ENCODE assay signal across 20 cellular contexts in the genomic region with DNA sequence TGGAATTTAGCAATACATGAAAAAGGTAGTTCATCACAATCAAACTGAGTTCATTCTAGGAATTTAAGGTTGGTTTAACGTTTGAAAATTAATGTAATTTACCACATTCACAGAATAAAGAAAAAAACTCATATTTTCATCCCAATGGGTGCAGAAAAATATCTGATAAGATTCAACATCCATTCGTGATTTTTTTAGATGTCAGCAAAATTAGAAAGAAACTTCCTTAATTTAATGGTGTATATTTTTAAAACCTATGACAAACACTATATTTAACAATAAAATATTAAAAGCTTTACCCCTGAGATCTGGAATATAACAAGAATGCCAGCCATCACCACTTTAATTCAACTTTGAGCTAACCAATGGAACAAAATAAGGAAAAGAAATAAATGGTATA.
DNase-seq lines count a peak whose midpoint lies in the region; ATAC-seq, FAIRE-seq and TF ChIP-seq lines count a peak whose summit lies in the region.
"Had no signal": no experiment of that assay in that cellular context is flagged by ENCODE, and none has a peak within 500 bp of the region (broad histone marks: within the 10 kb centered on the region; RNA-seq: fewer than 3 reads in every experiment).

No MANE protein-coding gene starts in this region.

- intact Hi-C loops in HepG2 (cut with micrococcal nuclease; ENCODE audit: unreplicated experiment) (no loop called here), right lobe of liver (cut with DNase I) (no loop called here), K562 (cut with micrococcal nuclease) (no loop called here)

- H3K79me2 ChIP-seq in HepG2 (ENCODE audit: insufficient read depth, low read length), result no peaks in the 10 kb centered on the region
- no peaks in the 10 kb centered on the region for H3K79me2 ChIP-seq in K562 (ENCODE audit: control insufficient read depth, insufficient read depth, low read length)

- H4K20me1 ChIP-seq in HepG2 (ENCODE audit: insufficient read depth, low read length) (no peaks in the 10 kb centered on the region), K562 (replicated peaks; ENCODE audit: control insufficient read depth, insufficient read depth, low read length) (no peaks in the 10 kb centered on the region)

- TF ChIP-seq CTCF in HepG2 (CRISPR knock-in tag; IDR thresholded peaks at IDR 0.05) (no peak), right lobe of liver (IDR thresholded peaks at IDR 0.05) (no peak), K562 (IDR thresholded peaks at IDR 0.05 in 2 of 3, conservative IDR thresholded peaks at IDR 0.05 in 1 of 3; ENCODE audit: insufficient read depth in 2 of 3, low read depth in 1 of 3, low read length in 3 of 3) (no peak)

- DNase-seq in HepG2 (ENCODE audit: low spot score) (no peak), right lobe of liver (no peak), K562 (ENCODE audit: extremely low read depth in 1 of 4, low spot score in 3 of 4) (no peak), NOMO-1 (lab: John Stamatoyannopoulos, UW; ENCODE audit: unreplicated experiment in 2 of 2) (no peak)
- DNase-seq in activated CD4-positive, alpha-beta T cell treated with anti-CD3 and anti-CD28 coated beads for 48 hours, result no peak
- DNase-seq: 8988T; BE2C; C1 segment of cervical spinal cord; CD4-positive, CD25-positive, alpha-beta regulatory T cell; CD8-positive, alpha-beta memory T cell; COR-L47; DMS 273 treated with DMSO at 0.1 percent for 48 hours; DND-41 had no signal

- FAIRE-seq in HepG2 (lab: Jason Lieb, UNC) (no peak), K562 (lab: Jason Lieb, UNC) (no peak), islet of Langerhans (lab: Jason Lieb, UNC) (peak; percentile 21)
- FAIRE-seq: GM12878, GM19239 had no signal

- H3K4me1 ChIP-seq in HepG2 (ENCODE audit: insufficient read depth, low read length) (0 out of 2 replicates have a peak, but pooled peaks cover 4% of the 10 kb centered on the region), right lobe of liver (no peaks in the 10 kb centered on the region), K562 (replicated peaks in 1 of 2; ENCODE audit: control insufficient read depth in 2 of 2, insufficient read depth in 2 of 2, low read length in 2 of 2) (no peaks in the 10 kb centered on the region)
- H3K4me1 ChIP-seq: BE2C, HAP-1 had no signal

- 0% methylated on average over 2 of the region's 2 CpGs for WGBS in HepG2 (ENCODE audit: low lambda C conversion rate)
- WGBS in right lobe of liver (ENCODE audit: insufficient coverage, low coverage, low lambda C conversion rate, missing lambda C conversion rate), result 32% methylated on average over 2 of the region's 2 CpGs
- 0% methylated on average over 2 of the region's 2 CpGs for WGBS in K562 (ENCODE audit: insufficient coverage, low coverage, missing lambda C conversion rate)

- H3K27ac ChIP-seq in HepG2 (ENCODE audit: extremely low read length, insufficient read depth, low read length) (no peak overlapping the region), right lobe of liver (no peak overlapping the region), K562 (ENCODE audit: extremely low read depth, low read depth, low read length) (no peak overlapping the region)
- H3K27ac ChIP-seq: GM23248, HL-60 had no signal

- no peak for TF ChIP-seq POLR2A in HepG2 (IDR thresholded peaks at IDR 0.05; ENCODE audit: insufficient read depth in 1 of 2, low read depth in 2 of 2, low read length in 2 of 2)
- TF ChIP-seq POLR2A in right lobe of liver (IDR thresholded peaks at IDR 0.05), result no peak
- TF ChIP-seq POLR2A in K562 (conservative IDR thresholded peaks at IDR 0.05), result no peak

- H3K4me3 ChIP-seq in HepG2 (replicated peaks in 1 of 3; ENCODE audit: insufficient read depth in 1 of 3, low read depth in 2 of 3, low read length in 3 of 3) (no peak overlapping the region), right lobe of liver (no peak overlapping the region), K562 (no peak overlapping the region)
- H3K4me3 ChIP-seq: GM12878, GM23248, HAP-1 had no signal

- H3K27me3 ChIP-seq in HepG2 (ENCODE audit: control insufficient read depth in 1 of 2, insufficient read depth in 2 of 2, low read length in 2 of 2) (no peaks in the 10 kb centered on the region), right lobe of liver (no peaks in the 10 kb centered on the region), K562 (ENCODE audit: control insufficient read depth in 2 of 2, insufficient read depth in 2 of 2, low read length in 2 of 2) (no peaks in the 10 kb centered on the region; a peak in 1 of 5 replicates)
- H3K27me3 ChIP-seq: BE2C had no signal

- H3K9ac ChIP-seq in HepG2 (ENCODE audit: insufficient read depth, low read depth, low read length) (no peak overlapping the region), K562 (ENCODE audit: insufficient read depth in 1 of 2, low read depth in 2 of 2, low read length in 2 of 2) (no peak overlapping the region)
- H3K9ac ChIP-seq: GM23248 had no signal

- CTCF ChIA-PET in HepG2 (lab: Yijun Ruan, JAX; ENCODE audit: low intra/inter-chr PET ratio, low total read pairs), result no interaction called here
- CTCF ChIA-PET in K562 (lab: Yijun Ruan, JAX; ENCODE audit: low intra/inter-chr PET ratio), result no interaction called here

- H3K36me3 ChIP-seq in HepG2 (replicated peaks in 1 of 2; ENCODE audit: control insufficient read depth in 1 of 2, insufficient read depth in 2 of 2, low read length in 2 of 2) (no peaks in the 10 kb centered on the region), right lobe of liver (no peaks in the 10 kb centered on the region), K562 (ENCODE audit: control insufficient read depth, insufficient read depth, low read length) (no peaks in the 10 kb centered on the region)
- H3K36me3 ChIP-seq: BE2C, HAP-1 had no signal

- ATAC-seq in HepG2 (no peak), right lobe of liver (no peak), K562 (no peak), GM18868 (IDR thresholded peaks at IDR 0.05; ENCODE audit: unreplicated experiment) (no peak)
- ATAC-seq: GM12878 had no signal

- BruUV-seq in HepG2 (replicated peaks; lab: Mats Ljungman, UMichigan), result no TSS peak
- no TSS peak for BruUV-seq in K562 (replicated peaks; lab: Mats Ljungman, UMichigan)

- no peak overlapping the region for H2AFZ ChIP-seq in HepG2 (ENCODE audit: low read length)
- no peak overlapping the region for H2AFZ ChIP-seq in K562 (ENCODE audit: low read depth, low read length)
- H2AFZ ChIP-seq: GM23248 had no signal

- TF ChIP-seq RAD21 in HepG2 (CRISPR knock-in tag; IDR thresholded peaks at IDR 0.05) (no peak), K562 (CRISPR knock-in tag; conservative IDR thresholded peaks at IDR 0.05 in 1 of 2, IDR thresholded peaks at IDR 0.05 in 1 of 2) (no peak)

- H3K9me3 ChIP-seq in HepG2 (ENCODE audit: low read length) (no peaks in the 10 kb centered on the region), right lobe of liver (no peaks in the 10 kb centered on the region), K562 (replicated peaks; ENCODE audit: control insufficient read depth, insufficient read depth, low read depth, low read length) (no peaks in the 10 kb centered on the region)
- H3K9me3 ChIP-seq: BE2C had no signal

- H3K4me2 ChIP-seq in HepG2 (ENCODE audit: low read depth, low read length) (no peak overlapping the region), K562 (ENCODE audit: insufficient read depth, low read length) (no peak overlapping the region)

- POLR2A ChIA-PET in HepG2 (lab: Yijun Ruan, JAX), result no interaction called here
- POLR2A ChIA-PET in K562 (lab: Yijun Ruan, JAX), result no interaction called here

- no peaks in the 10 kb centered on the region for H3K9me1 ChIP-seq in K562 (ENCODE audit: control insufficient read depth, insufficient read depth, low read length)

- no peak for TF ChIP-seq EP300 in HepG2 (IDR thresholded peaks at IDR 0.05; ENCODE audit: low read depth in 2 of 2, low read length in 2 of 2)
- TF ChIP-seq EP300 in HepG2 (CRISPR knock-in tag; IDR thresholded peaks at IDR 0.05; ENCODE audit: borderline replicate concordance), result no peak
- no peak for TF ChIP-seq EP300 in K562 (IDR thresholded peaks at IDR 0.05; ENCODE audit: low read length)

- in situ Hi-C loops in HepG2 (cut with HindIII; ENCODE audit: extremely low pct_ligation_motif_present, low pct_unique_long_range_greater_than_20kb) (no loop called here), K562 (cut with MboI) (no loop called here)

TF ChIP-seq in HepG2, 621 proteins besides CTCF, POLR2A, EP300 and RAD21:
- TF ChIP-seq MAFF (IDR thresholded peaks at IDR 0.05; ENCODE audit: low read depth, low read length) (peak; percentile 86), MAFK (conservative IDR thresholded peaks at IDR 0.05 in 1 of 2, IDR thresholded peaks at IDR 0.05 in 1 of 2; ENCODE audit: low read length in 2 of 2) (peak; percentile 83 to 93), ZNF556 (CRISPR knock-in tag; IDR thresholded peaks at IDR 0.05; ENCODE audit: borderline replicate concordance) (no peak)

TF ChIP-seq in K562, 482 proteins besides CTCF, POLR2A, EP300 and RAD21:
- TF ChIP-seq HDAC3 (IDR thresholded peaks at IDR 0.05; ENCODE audit: borderline replicate concordance, partially characterized antibody) (no peak), CXXC5 (CRISPR knock-in tag; IDR thresholded peaks at IDR 0.05) (no peak), ZNF316 (IDR thresholded peaks at IDR 0.05) (peak; percentile 85), MAFK (IDR thresholded peaks at IDR 0.05; ENCODE audit: low read length) (peak; percentile 47; the same call in 1 of the 2 replicates), C11orf30 (IDR thresholded peaks at IDR 0.05; ENCODE audit: low read depth) (peak; percentile 75), PCBP2 (IDR thresholded peaks at IDR 0.05; ENCODE audit: low read depth, low read length, poor library complexity, severe bottlenecking) (no peak), ZNF146 (CRISPR knock-in tag; IDR thresholded peaks at IDR 0.05; ENCODE audit: unreplicated experiment) (no peak)
- TF ChIP-seq, protein P1, sequence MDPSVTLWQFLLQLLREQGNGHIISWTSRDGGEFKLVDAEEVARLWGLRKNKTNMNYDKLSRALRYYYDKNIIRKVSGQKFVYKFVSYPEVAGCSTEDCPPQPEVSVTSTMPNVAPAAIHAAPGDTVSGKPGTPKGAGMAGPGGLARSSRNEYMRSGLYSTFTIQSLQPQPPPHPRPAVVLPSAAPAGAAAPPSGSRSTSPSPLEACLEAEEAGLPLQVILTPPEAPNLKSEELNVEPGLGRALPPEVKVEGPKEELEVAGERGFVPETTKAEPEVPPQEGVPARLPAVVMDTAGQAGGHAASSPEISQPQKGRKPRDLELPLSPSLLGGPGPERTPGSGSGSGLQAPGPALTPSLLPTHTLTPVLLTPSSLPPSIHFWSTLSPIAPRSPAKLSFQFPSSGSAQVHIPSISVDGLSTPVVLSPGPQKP (CRISPR knock-in tag; IDR thresholded peaks at IDR 0.05), result no peak
